In the genomic region with DNA sequence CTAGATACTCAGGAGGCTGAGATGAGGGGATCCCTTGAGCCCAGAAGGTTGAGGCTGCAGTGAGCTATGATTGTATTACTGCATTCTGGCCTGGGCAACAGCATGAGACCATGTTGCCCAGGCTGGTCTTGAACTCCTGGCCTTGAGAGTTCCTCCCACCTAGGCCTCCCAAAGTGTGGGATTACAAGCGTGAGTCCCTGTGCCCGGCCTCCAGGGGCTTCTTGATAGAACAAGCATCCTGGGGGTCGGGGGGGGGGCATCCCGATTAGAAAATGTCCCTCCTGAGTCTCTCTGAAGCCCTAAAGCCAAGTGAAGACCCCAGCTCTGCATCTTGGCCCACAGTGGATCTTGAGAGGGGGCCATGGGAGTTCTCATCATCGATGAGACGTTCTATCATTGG, we compare ENCODE assay signal across 11 cellular contexts.
"Had no signal": no experiment of that assay in that cellular context is flagged by ENCODE, and none has a peak within 500 bp of the region (broad histone marks: within the 10 kb centered on the region; RNA-seq: fewer than 3 reads in every experiment).

No MANE protein-coding gene starts in this region.

- H3K36me3 Mint-ChIP-seq: activated naive CD4-positive, alpha-beta T cell treated with anti-CD3 and anti-CD28 coated beads, Interleukin-2, amount 50 U/mL, for 24 hours; T-cell had no signal

- H3K36me3 ChIP-seq: ascending aorta, WERI-Rb-1 had no signal

- H3K9me3 Mint-ChIP-seq: activated naive CD4-positive, alpha-beta T cell treated with anti-CD3 and anti-CD28 coated beads, Interleukin-2, amount 50 U/mL, for 24 hours; activated naive CD8-positive, alpha-beta T cell treated with anti-CD3 and anti-CD28 coated beads, Interleukin-2, amount 50 U/mL, for 24 hours; central memory CD8-positive, alpha-beta T cell; T-cell had no signal

- DNase-seq: NCI-H1048, NCI-H187 treated with DMSO at 0.1 percent for 48 hours, NCI-H2081 treated with DMSO at 0.1 percent for 48 hours had no signal

- H3K4me1 ChIP-seq: ascending aorta had no signal

- H3K27ac Mint-ChIP-seq: activated CD8-positive, alpha-beta T cell treated with anti-CD3 and anti-CD28 coated beads, Interleukin-2, amount 10 ng/mL, durations not matched to agents 7 days and 5 days; activated naive CD4-positive, alpha-beta T cell treated with anti-CD3 and anti-CD28 coated beads, Interleukin-2, amount 50 U/mL, for 24 hours; activated naive CD8-positive, alpha-beta T cell treated with anti-CD3 and anti-CD28 coated beads, Interleukin-2, amount 50 U/mL, for 24 hours; T-cell had no signal

- H3K4me3 Mint-ChIP-seq: activated CD8-positive, alpha-beta T cell treated with anti-CD3 and anti-CD28 coated beads, Interleukin-2, amount 10 ng/mL, durations not matched to agents 7 days and 5 days; activated naive CD4-positive, alpha-beta T cell treated with anti-CD3 and anti-CD28 coated beads, Interleukin-2, amount 50 U/mL, for 24 hours; activated naive CD8-positive, alpha-beta T cell treated with anti-CD3 and anti-CD28 coated beads, Interleukin-2, amount 50 U/mL, for 24 hours; central memory CD8-positive, alpha-beta T cell; T-cell had no signal

- H3K27me3 ChIP-seq: ascending aorta, body of pancreas had no signal

- H3K27ac ChIP-seq: body of pancreas, WERI-Rb-1 had no signal

- H3K4me3 ChIP-seq: ascending aorta, body of pancreas had no signal

- H3K9me3 ChIP-seq: ascending aorta, body of pancreas had no signal

- H3K27me3 Mint-ChIP-seq: activated naive CD4-positive, alpha-beta T cell treated with anti-CD3 and anti-CD28 coated beads, Interleukin-2, amount 50 U/mL, for 24 hours; central memory CD8-positive, alpha-beta T cell; T-cell had no signal
